Comparison of ENCODE assay signal across 8 cellular contexts in the genomic region with DNA sequence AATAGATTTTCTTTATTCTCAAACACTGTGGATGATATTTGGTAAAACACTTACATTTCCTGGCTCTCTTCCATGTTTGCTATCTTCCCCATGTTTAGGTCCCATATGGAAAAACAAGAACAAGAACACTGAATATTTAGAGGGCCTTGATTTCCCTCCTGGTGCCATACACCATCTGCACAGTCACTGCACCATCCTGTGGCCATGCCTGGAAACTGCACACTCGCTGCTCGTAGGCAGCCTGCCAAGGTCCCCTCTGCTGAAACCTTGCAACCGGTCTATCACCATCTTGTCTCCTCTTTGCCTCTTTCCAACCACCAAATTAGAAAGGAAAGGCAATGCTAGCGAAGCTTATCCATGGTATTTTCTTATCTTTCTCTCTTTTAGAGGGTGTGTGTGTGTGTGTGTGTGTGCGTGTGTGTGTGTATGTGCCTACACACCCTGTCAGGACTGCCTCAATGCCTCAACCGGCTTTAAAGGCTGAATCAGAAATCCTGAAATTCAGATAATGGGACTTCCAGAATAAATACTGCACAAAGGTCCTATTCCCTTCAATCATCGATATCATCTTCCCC.
DNase-seq lines count a peak whose midpoint lies in the region; ATAC-seq and TF ChIP-seq lines count a peak whose summit lies in the region.

No MANE protein-coding gene starts in this region.

- peak; percentile 74 for DNase-seq in Right ventricle myocardium inferior (ENCODE audit: missing footprints)
- DNase-seq in cardiac septum (ENCODE audit: low spot score), result no peak
- peak; percentile 31 for DNase-seq in M059J (ENCODE audit: low read depth)
- peak; percentile 18 for DNase-seq in T-helper 9 cell
- peak; percentile 54 for DNase-seq in MCF 10A (ENCODE audit: unreplicated experiment)
- peak; percentile 55 for DNase-seq in left lobe of liver (ENCODE audit: low spot score)
- DNase-seq in stimulated activated effector memory CD8-positive, alpha-beta T cell treated with anti-CD3 and anti-CD28 coated beads, Interleukin-12 subunit alpha, Interleukin-12 subunit beta, amount 100 ng/mL, for 72 hours (ENCODE audit: low spot score in 2 of 2), result peak; percentile 2 to 53

- intact Hi-C loops in Right ventricle myocardium inferior (cut with DNase I) (loop anchor here (5.0 to 10.0 kb wide), 3 partner anchors 321 to 518 kb away; no protein-coding TSS in a partner anchor), cardiac septum (cut with DNase I) (no loop called here), MCF 10A (cut with micrococcal nuclease) (loop anchor here (1.0 to 10.0 kb wide), 4 partner anchors 118 to 898 kb away; no protein-coding TSS in a partner anchor)

- POLR2A ChIA-PET in MCF 10A (lab: Yijun Ruan, JAX), result interaction anchor here (0.8 to 1.3 kb wide), 2 partner anchors 247 to 343 kb away, joined by 3 to 4 read pairs; no protein-coding TSS in a partner anchor

- no peaks in the 10 kb centered on the region for H3K4me1 Mint-ChIP-seq in MCF 10A (ENCODE audit: insufficient read depth, unreplicated experiment)
- no peaks in the 10 kb centered on the region for H3K4me1 Mint-ChIP-seq in stimulated activated effector memory CD8-positive, alpha-beta T cell treated with anti-CD3 and anti-CD28 coated beads, Interleukin-12 subunit alpha, Interleukin-12 subunit beta, amount 100 ng/mL, for 72 hours

- peaks cover 59% of the 10 kb centered on the region for H3K27me3 Mint-ChIP-seq in MCF 10A (ENCODE audit: insufficient read depth, unreplicated experiment)

- no peaks in the 10 kb centered on the region for H3K9me3 Mint-ChIP-seq in MCF 10A (ENCODE audit: unreplicated experiment)
- H3K9me3 Mint-ChIP-seq in stimulated activated effector memory CD8-positive, alpha-beta T cell treated with anti-CD3 and anti-CD28 coated beads, Interleukin-12 subunit alpha, Interleukin-12 subunit beta, amount 100 ng/mL, for 72 hours, result no peaks in the 10 kb centered on the region

- BruUV-seq in MCF 10A (replicated peaks; lab: Mats Ljungman, UMichigan), result no TSS peak

- no peak overlapping the region for H3K4me3 Mint-ChIP-seq in MCF 10A (ENCODE audit: unreplicated experiment)
- H3K4me3 Mint-ChIP-seq in stimulated activated effector memory CD8-positive, alpha-beta T cell treated with anti-CD3 and anti-CD28 coated beads, Interleukin-12 subunit alpha, Interleukin-12 subunit beta, amount 100 ng/mL, for 72 hours, result no peak overlapping the region

- TF ChIP-seq CTCF in MCF 10A (IDR thresholded peaks at IDR 0.05; ENCODE audit: unreplicated experiment), result peak; percentile 60

- no peak overlapping the region for H3K27ac Mint-ChIP-seq in MCF 10A (ENCODE audit: low read depth, unreplicated experiment)
- no peak overlapping the region for H3K27ac Mint-ChIP-seq in stimulated activated effector memory CD8-positive, alpha-beta T cell treated with anti-CD3 and anti-CD28 coated beads, Interleukin-12 subunit alpha, Interleukin-12 subunit beta, amount 100 ng/mL, for 72 hours

- H3K36me3 Mint-ChIP-seq in MCF 10A (ENCODE audit: insufficient read depth, unreplicated experiment), result no peaks in the 10 kb centered on the region
- H3K36me3 Mint-ChIP-seq in stimulated activated effector memory CD8-positive, alpha-beta T cell treated with anti-CD3 and anti-CD28 coated beads, Interleukin-12 subunit alpha, Interleukin-12 subunit beta, amount 100 ng/mL, for 72 hours, result no peaks in the 10 kb centered on the region

- no peak for ATAC-seq in Right ventricle myocardium inferior
- peak; percentile 88 for ATAC-seq in left lobe of liver
- peak; percentile 60 for ATAC-seq in stimulated activated effector memory CD8-positive, alpha-beta T cell treated with anti-CD3 and anti-CD28 coated beads, Interleukin-12 subunit alpha, Interleukin-12 subunit beta, amount 100 ng/mL, for 72 hours
- no peak for ATAC-seq in HG03175 (IDR thresholded peaks at IDR 0.05; ENCODE audit: unreplicated experiment)

- CTCF ChIA-PET in MCF 10A (lab: Yijun Ruan, JAX), result interaction anchor here (0.6 to 3.9 kb wide), 32 partner anchors 9 to 772 kb away, joined by 3 to 52 read pairs (median 4); partner anchors contain the start of gene RAP2C

Comparison
In these comparisons a context has a peak if more than half of its experiments do, and no peak if none do; other contexts are left out.
1. ATAC-seq: peak in left lobe of liver (single experiment) and stimulated activated effector memory CD8-positive, alpha-beta T cell treated with anti-CD3 and anti-CD28 coated beads, Interleukin-12 subunit alpha, Interleukin-12 subunit beta, amount 100 ng/mL, for 72 hours (single experiment); none in Right ventricle myocardium inferior (single experiment) and HG03175 (single experiment).